21 cellular contexts compared by ENCODE assay signal in the genomic region with DNA sequence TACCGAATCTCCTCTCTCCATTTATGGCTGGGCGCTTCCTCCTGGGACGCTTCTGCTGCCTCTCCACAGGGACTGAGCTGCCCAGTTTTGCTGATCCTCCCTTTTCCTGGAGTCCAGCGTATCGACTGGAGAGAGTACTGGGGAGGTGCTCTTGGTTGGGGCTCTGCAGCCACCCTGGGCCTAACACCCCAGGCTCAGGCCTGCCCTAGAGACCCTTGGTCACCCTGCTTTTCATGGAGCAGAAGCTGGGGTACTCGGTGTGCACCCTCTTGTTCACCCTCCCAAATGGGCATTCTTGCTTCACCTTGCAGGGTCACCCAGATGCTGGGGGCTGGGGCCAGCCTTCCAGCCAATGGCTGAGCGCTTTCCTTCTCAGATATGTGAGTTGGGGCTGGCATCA.
DNase-seq lines count a peak whose midpoint lies in the region; ATAC-seq, FAIRE-seq and TF ChIP-seq lines count a peak whose summit lies in the region.
"Had no signal": no experiment of that assay in that cellular context is flagged by ENCODE, and none has a peak within 500 bp of the region (broad histone marks: within the 10 kb centered on the region; RNA-seq: fewer than 3 reads in every experiment).

No MANE protein-coding gene starts in this region.

- H4K20me1 ChIP-seq in hepatocyte (ENCODE audit: insufficient read depth, poor library complexity, severe bottlenecking), result no peaks in the 10 kb centered on the region

- H3K27me3 ChIP-seq in HL-60 (ENCODE audit: insufficient read depth, poor library complexity, severe bottlenecking) (no peaks in the 10 kb centered on the region), hepatocyte (no peaks in the 10 kb centered on the region)
- H3K27me3 ChIP-seq: SJCRH30 had no signal

- H3K9me3 Mint-ChIP-seq in progenitor cell of endocrine pancreas (ENCODE audit: low read depth), result no peaks in the 10 kb centered on the region
- H3K9me3 Mint-ChIP-seq: CD4-positive, alpha-beta T cell had no signal

- no peaks in the 10 kb centered on the region for H3K9me2 ChIP-seq in hepatocyte (replicated peaks; ENCODE audit: insufficient read depth)

- no peak for FAIRE-seq in GM12892 (lab: Jason Lieb, UNC)
- FAIRE-seq: HepG2 had no signal

- POLR2A ChIA-PET in GM10248 (lab: Yijun Ruan, JAX), result no interaction called here

- H3K36me3 Mint-ChIP-seq in progenitor cell of endocrine pancreas (ENCODE audit: insufficient read depth), result no peaks in the 10 kb centered on the region

- H3K9me3 ChIP-seq in hepatocyte (ENCODE audit: low read depth), result no peaks in the 10 kb centered on the region
- H3K9me3 ChIP-seq: Caco-2, SJCRH30 had no signal

- H3K36me3 ChIP-seq in hepatocyte (replicated peaks; ENCODE audit: insufficient read depth, low read depth), result no peaks in the 10 kb centered on the region
- H3K36me3 ChIP-seq: SJCRH30 had no signal

- no peak overlapping the region for H3K4me2 ChIP-seq in hepatocyte

- no peak overlapping the region for H3K27ac Mint-ChIP-seq in progenitor cell of endocrine pancreas
- H3K27ac Mint-ChIP-seq: CD4-positive, alpha-beta T cell had no signal

- peak; percentile 8 for DNase-seq in GM10248 (ENCODE audit: extremely low spot score)
- no peak for DNase-seq in HL-60 (ENCODE audit: low read depth in 1 of 2, low spot score in 1 of 2)
- peak; percentile 2 for DNase-seq in hepatocyte (ENCODE audit: low spot score)
- DNase-seq in progenitor cell of endocrine pancreas (ENCODE audit: low spot score, unreplicated experiment), result peak; percentile 7
- DNase-seq in GM12892 (ENCODE audit: insufficient read length), result no peak
- no peak for DNase-seq in omental fat pad (ENCODE audit: low spot score)
- DNase-seq: ACHN, DMS153, GDM1, GOT3, KG1, NCI-H1417, NCI-H187 treated with DMSO at 0.1 percent for 48 hours, NCI-H226, NCI-H524 treated with DMSO at 0.1 percent for 48 hours, SJCRH30 had no signal

- no peak for ATAC-seq in omental fat pad (ENCODE audit: low FRiP score)
- no peak for ATAC-seq in HG03457 (IDR thresholded peaks at IDR 0.05; ENCODE audit: unreplicated experiment)
- ATAC-seq in GM21526 (IDR thresholded peaks at IDR 0.05; ENCODE audit: low FRiP score, unreplicated experiment), result no peak
- ATAC-seq: HepG2 had no signal

- CTCF ChIA-PET in GM10248 (lab: Yijun Ruan, JAX), result no interaction called here

- TF ChIP-seq CTCF in GM10248 (IDR thresholded peaks at IDR 0.05; ENCODE audit: control extremely low read depth, extremely low read depth, low read depth, missing control alignments) (no peak), HL-60 (IDR thresholded peaks at IDR 0.05; ENCODE audit: insufficient read depth, low read length) (no peak), hepatocyte (IDR thresholded peaks at IDR 0.05; ENCODE audit: poor library complexity) (no peak), progenitor cell of endocrine pancreas (IDR thresholded peaks at IDR 0.05; ENCODE audit: unreplicated experiment) (no peak), omental fat pad (IDR thresholded peaks at IDR 0.05) (no peak)

- H3K4me3 ChIP-seq in HL-60 (replicated peaks; ENCODE audit: insufficient read depth, low read length), result no peak overlapping the region
- H3K4me3 ChIP-seq in hepatocyte, result no peak overlapping the region
- H3K4me3 ChIP-seq: SJCRH30 had no signal

- peaks cover 3% of the 10 kb centered on the region for H3K4me1 Mint-ChIP-seq in progenitor cell of endocrine pancreas (ENCODE audit: low read depth)

- H2AFZ ChIP-seq in hepatocyte, result no peak overlapping the region

- no peaks in the 10 kb centered on the region for H3K79me2 ChIP-seq in hepatocyte

- H3K4me3 Mint-ChIP-seq in progenitor cell of endocrine pancreas (ENCODE audit: low read depth), result no peak overlapping the region
- H3K4me3 Mint-ChIP-seq: CD4-positive, alpha-beta T cell had no signal

- TF ChIP-seq POLR2A in GM12892 (IDR thresholded peaks at IDR 0.05; ENCODE audit: low read depth, low read length), result no peak

- H3K27ac ChIP-seq in HL-60 (replicated peaks) (peak overlapping the region; percentile 64), hepatocyte (no peak overlapping the region)
- H3K27ac ChIP-seq: SJCRH30 had no signal

- whole genome bisulfite sequencing in hepatocyte (ENCODE audit: low lambda C conversion rate, missing lambda C conversion rate), result 93% methylated on average over 7 of the region's 7 CpGs

- H3K27me3 Mint-ChIP-seq in progenitor cell of endocrine pancreas, result peaks cover 6% of the 10 kb centered on the region
- H3K27me3 Mint-ChIP-seq: CD4-positive, alpha-beta T cell had no signal

- no peaks in the 10 kb centered on the region for H3K4me1 ChIP-seq in hepatocyte (ENCODE audit: insufficient read depth)
- H3K4me1 ChIP-seq: Caco-2, SJCRH30 had no signal

Comparison
In these comparisons a context has a peak if more than half of its experiments do, and no peak if none do; other contexts are left out.
1. DNase-seq: peak in GM10248 (single experiment), hepatocyte (single experiment) and progenitor cell of endocrine pancreas (single experiment); none in HL-60 (0 of 2), GM12892 (single experiment) and omental fat pad (single experiment).